9 cellular contexts compared by ENCODE assay signal in genomic region chr20:4740774-4741431, GRCh38. TPM values are rescaled to one million over a fixed set of nuclear protein-coding genes. Genes with fewer than 3 reads are reported as not detected.
DNase-seq lines count a peak whose midpoint lies in the region; ATAC-seq and TF ChIP-seq lines count a peak whose summit lies in the region.
"Had no signal": no experiment of that assay in that cellular context is flagged by ENCODE, and none has a peak within 500 bp of the region (broad histone marks: within the 10 kb centered on the region; RNA-seq: fewer than 3 reads in every experiment).

No MANE protein-coding gene starts in this region.

- H3K9me3 Mint-ChIP-seq in MCF 10A (ENCODE audit: unreplicated experiment) = no peaks in the 10 kb centered on the region

- no peaks in the 10 kb centered on the region for H3K4me1 Mint-ChIP-seq in MCF 10A (ENCODE audit: insufficient read depth, unreplicated experiment)

- no peak overlapping the region for H3K27ac Mint-ChIP-seq in MCF 10A (ENCODE audit: low read depth, unreplicated experiment)
- H3K27ac Mint-ChIP-seq: activated naive CD8-positive, alpha-beta T cell had no signal

- in situ Hi-C loops in KBM-7 (cut with MboI; ENCODE audit: low pct_unique_long_range_greater_than_20kb, low sequenced_read_pairs) = no loop called here

- H3K36me3 Mint-ChIP-seq in MCF 10A (ENCODE audit: insufficient read depth, unreplicated experiment) = no peaks in the 10 kb centered on the region
- H3K36me3 Mint-ChIP-seq: activated naive CD8-positive, alpha-beta T cell had no signal

- POLR2A ChIA-PET in MCF 10A (lab: Yijun Ruan, JAX) = no interaction called here

- no TSS peak for BruUV-seq in MCF 10A (replicated peaks; lab: Mats Ljungman, UMichigan)

- peaks cover 13% of the 10 kb centered on the region for H3K27me3 Mint-ChIP-seq in MCF 10A (ENCODE audit: insufficient read depth, unreplicated experiment)

- peak; percentile 48 for DNase-seq in Daoy (ENCODE audit: low read depth)
- peak; percentile 82 for DNase-seq in KBM-7
- DNase-seq in WERI-Rb-1 = peak; percentile 70
- DNase-seq in MCF 10A (ENCODE audit: unreplicated experiment) = peak; percentile 53
- DNase-seq in lung microvascular endothelial cell (ENCODE audit: low read depth in 2 of 2) = peak; percentile 46 to 64
- DNase-seq in stimulated activated CD8-positive, alpha-beta memory T cell treated with anti-CD3 and anti-CD28 coated beads, Interleukin-7, amount 100 ng/mL, for 1 hour (ENCODE audit: low read depth in 2 of 2) = peak; percentile 38 to 44
- DNase-seq in occipital lobe (lab: John Stamatoyannopoulos, UW) = no peak

- intact Hi-C loops in MCF 10A (cut with micrococcal nuclease) = loop anchor here (5.0 kb wide), 1 partner anchor 211 kb away; no protein-coding TSS in a partner anchor

- no peak overlapping the region for H3K27ac ChIP-seq in WERI-Rb-1

- TF ChIP-seq CTCF in WERI-Rb-1 (IDR thresholded peaks at IDR 0.05; ENCODE audit: low read depth, low read length) (peak; percentile 78), MCF 10A (IDR thresholded peaks at IDR 0.05; ENCODE audit: unreplicated experiment) (peak; percentile 62)

- no peak for ATAC-seq in GM21737 (IDR thresholded peaks at IDR 0.05; ENCODE audit: unreplicated experiment)

- H3K9me3 ChIP-seq in WERI-Rb-1 (ENCODE audit: severe bottlenecking) = no peaks in the 10 kb centered on the region

- no peaks in the 10 kb centered on the region for H3K27me3 ChIP-seq in WERI-Rb-1 (ENCODE audit: insufficient read depth, low read depth, severe bottlenecking)

- CTCF ChIA-PET in MCF 10A (lab: Yijun Ruan, JAX) = interaction anchor here (0.6 to 3.7 kb wide), 36 partner anchors 8 to 706 kb away, joined by 3 to 34 read pairs (median 4); partner anchors contain the start of genes CDS2 and PRND

- no peak overlapping the region for H3K4me3 ChIP-seq in WERI-Rb-1 (ENCODE audit: low read depth, low read length)

- H3K36me3 ChIP-seq in WERI-Rb-1 = no peaks in the 10 kb centered on the region

- H3K4me3 Mint-ChIP-seq in MCF 10A (ENCODE audit: unreplicated experiment) = no peak overlapping the region
- H3K4me3 Mint-ChIP-seq: activated naive CD8-positive, alpha-beta T cell had no signal

RNA-seq across cellular contexts. Expression of gene PRND, which starts 19.2 kb away (rescaled TPM):
- total RNA-seq in Daoy (2014; rRNA removed; shearing (Covaris generic)) = not detected in 2 replicates
- total RNA-seq in MCF 10A (2022) (not detected in 2 replicates), lung microvascular endothelial cell (under 0.01 and 2.0 TPM in 2 replicates), occipital lobe (1.1 TPM)

RNA-seq across cellular contexts. Expression of gene PRNP, which starts 54.6 kb away (rescaled TPM):
- total RNA-seq in Daoy (2014; rRNA removed; shearing (Covaris generic)) = 54.9 and 64.8 TPM in 2 replicates
- total RNA-seq in MCF 10A (2022) (281 and 317 TPM in 2 replicates), lung microvascular endothelial cell (54.5 and 88.5 TPM in 2 replicates), occipital lobe (92.3 TPM)
